Comparison of ENCODE assay signal across 1 cellular context in genomic region chr6:28565823-28566526, GRCh38.
TF ChIP-seq lines count a peak whose summit lies in the region.

No MANE protein-coding gene starts in this region.

TF ChIP-seq in HepG2, 621 proteins besides CTCF, POLR2A, EP300 and RAD21 (continued from another document and continues in another):
- no peak for TF ChIP-seq HBP1 (CRISPR knock-in tag; IDR thresholded peaks at IDR 0.05; ENCODE audit: low read depth)
- peak; percentile 20; the same call in 1 of the 2 replicates for TF ChIP-seq CREM (IDR thresholded peaks at IDR 0.05)
- no peak for TF ChIP-seq CREM (CRISPR knock-in tag; IDR thresholded peaks at IDR 0.05)
- no peak for TF ChIP-seq ZNF841 (CRISPR knock-in tag; IDR thresholded peaks at IDR 0.05; ENCODE audit: borderline replicate concordance)
- TF ChIP-seq ZNF143 (CRISPR knock-in tag; IDR thresholded peaks at IDR 0.05), result no peak
- TF ChIP-seq ZNF441 (CRISPR knock-in tag; IDR thresholded peaks at IDR 0.05; ENCODE audit: borderline replicate concordance), result no peak
- TF ChIP-seq ZNF790 (CRISPR knock-in tag; IDR thresholded peaks at IDR 0.05; ENCODE audit: borderline replicate concordance), result no peak
- no peak for TF ChIP-seq HOXA3 (CRISPR knock-in tag; IDR thresholded peaks at IDR 0.05)
- no peak for TF ChIP-seq ATF4 (CRISPR knock-in tag; IDR thresholded peaks at IDR 0.05)
- no peak for TF ChIP-seq ZNF530 (CRISPR knock-in tag; IDR thresholded peaks at IDR 0.05; ENCODE audit: low read depth)
- TF ChIP-seq ZNF205 (CRISPR knock-in tag; IDR thresholded peaks at IDR 0.05), result no peak
- TF ChIP-seq MED13 (CRISPR knock-in tag; IDR thresholded peaks at IDR 0.05), result no peak
- no peak for TF ChIP-seq IKZF5 (CRISPR knock-in tag; IDR thresholded peaks at IDR 0.05)
- TF ChIP-seq AFF4 (CRISPR knock-in tag; IDR thresholded peaks at IDR 0.05), result no peak
- no peak for TF ChIP-seq HMG20B (CRISPR knock-in tag; conservative IDR thresholded peaks at IDR 0.05)
- TF ChIP-seq AGO2 (optimal IDR thresholded peaks at IDR 0.05; ENCODE audit: low read depth, low read length), result no peak
- TF ChIP-seq ZNF614 (CRISPR knock-in tag; IDR thresholded peaks at IDR 0.05; ENCODE audit: borderline replicate concordance), result 0 out of 2 replicates have a peak, but pooled peaks have one; percentile 29
- 0 out of 2 replicates have a peak, but pooled peaks have one; percentile 20 for TF ChIP-seq CBX5 (CRISPR knock-in tag; IDR thresholded peaks at IDR 0.05; ENCODE audit: borderline replicate concordance)
- TF ChIP-seq ZNF275 (CRISPR knock-in tag; IDR thresholded peaks at IDR 0.05; ENCODE audit: borderline replicate concordance), result no peak
- no peak for TF ChIP-seq ZNF232 (CRISPR knock-in tag; IDR thresholded peaks at IDR 0.05; ENCODE audit: borderline replicate concordance)
- no peak for TF ChIP-seq NONO (IDR thresholded peaks at IDR 0.05)
- TF ChIP-seq NONO (CRISPR knock-in tag; conservative IDR thresholded peaks at IDR 0.05), result no peak
- TF ChIP-seq MBNL3 (CRISPR knock-in tag; conservative IDR thresholded peaks at IDR 0.05), result no peak
- TF ChIP-seq AKNA (CRISPR knock-in tag; IDR thresholded peaks at IDR 0.05; ENCODE audit: borderline replicate concordance), result no peak
- no peak for TF ChIP-seq ZNF251 (CRISPR knock-in tag; IDR thresholded peaks at IDR 0.05)
- no peak for TF ChIP-seq NFE2L1 (CRISPR knock-in tag; IDR thresholded peaks at IDR 0.05; ENCODE audit: borderline replicate concordance)
- peak; percentile 100 for TF ChIP-seq ELF3 (CRISPR knock-in tag; IDR thresholded peaks at IDR 0.05)
- no peak for TF ChIP-seq SP140L (CRISPR knock-in tag; IDR thresholded peaks at IDR 0.05; ENCODE audit: borderline replicate concordance)
- TF ChIP-seq ZSCAN22 (CRISPR knock-in tag; IDR thresholded peaks at IDR 0.05), result no peak
- TF ChIP-seq ZNF773 (CRISPR knock-in tag; IDR thresholded peaks at IDR 0.05; ENCODE audit: borderline replicate concordance), result no peak
- TF ChIP-seq ZNF10 (CRISPR knock-in tag; IDR thresholded peaks at IDR 0.05; ENCODE audit: borderline replicate concordance, low read depth), result no peak
- no peak for TF ChIP-seq HIC2 (CRISPR knock-in tag; IDR thresholded peaks at IDR 0.05; ENCODE audit: low read depth)
- TF ChIP-seq CEBPB (IDR thresholded peaks at IDR 0.05; ENCODE audit: borderline replicate concordance, low read depth, low read length), result peak; percentile 80
- peak; percentile 66 for TF ChIP-seq HNF1A (IDR thresholded peaks at IDR 0.05; ENCODE audit: low read depth)
- peak; percentile 47; the same call in 1 of the 2 replicates for TF ChIP-seq HNF1A (CRISPR knock-in tag; IDR thresholded peaks at IDR 0.05; ENCODE audit: borderline replicate concordance)
- TF ChIP-seq NCOA5 (CRISPR knock-in tag; IDR thresholded peaks at IDR 0.05), result no peak
- TF ChIP-seq ZNF451 (CRISPR knock-in tag; IDR thresholded peaks at IDR 0.05), result no peak
- peak; percentile 53; the same call in 1 of the 2 replicates for TF ChIP-seq ZNF12 (CRISPR knock-in tag; IDR thresholded peaks at IDR 0.05)
- TF ChIP-seq ZNF597 (CRISPR knock-in tag; IDR thresholded peaks at IDR 0.05), result no peak
- TF ChIP-seq ZSCAN9 (CRISPR knock-in tag; IDR thresholded peaks at IDR 0.05; ENCODE audit: borderline replicate concordance), result no peak
